1 cellular context compared by ENCODE assay signal in the genomic region with DNA sequence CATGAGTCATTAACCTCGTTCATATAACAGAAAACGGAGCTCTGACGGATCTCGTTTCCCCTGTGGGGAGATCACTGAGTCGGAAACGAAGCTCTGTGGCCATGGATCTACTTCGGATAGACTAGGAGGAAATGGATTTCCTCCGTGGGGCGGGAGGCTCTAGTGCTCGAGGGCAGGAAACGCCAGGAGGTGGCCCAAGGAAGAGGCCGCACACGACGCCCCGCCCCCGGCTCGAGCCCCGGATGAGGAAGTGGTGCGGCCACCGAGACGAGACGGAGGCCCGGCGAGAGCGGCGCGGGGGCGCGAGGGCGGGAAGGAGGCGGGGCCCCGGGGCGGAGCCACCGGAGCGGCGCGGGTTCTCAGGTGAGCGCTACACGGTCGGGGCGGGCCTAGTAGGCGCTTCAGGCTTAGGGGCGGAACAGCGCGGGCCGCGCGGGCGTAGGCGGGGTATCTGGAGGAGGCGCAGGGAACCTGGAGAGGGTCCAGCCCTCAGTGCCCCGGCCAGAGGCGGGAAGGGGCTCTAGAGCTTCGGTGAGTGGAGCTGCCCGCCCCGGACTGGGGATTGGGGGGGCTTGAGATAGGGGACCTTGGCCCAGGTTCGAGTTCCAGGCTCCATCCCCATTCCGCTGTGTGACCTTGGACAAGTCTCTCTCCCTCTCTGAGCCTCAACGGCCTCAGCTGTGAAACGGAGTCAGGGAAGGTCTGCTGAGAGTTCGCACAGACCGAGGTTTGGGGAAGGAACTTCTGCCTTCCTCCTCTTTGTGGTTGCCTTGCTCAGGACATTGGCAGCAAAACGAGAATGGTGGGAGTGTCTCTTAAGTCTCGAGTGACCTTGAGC.
TF ChIP-seq lines count a peak whose summit lies in the region.

Gene DEPDC5, plus strand, starts transcription at position 386 of the 838 bp plus-strand sequence. CDS start 903 bp downstream, outside the sequence.

TF ChIP-seq in GM12878, 131 proteins besides CTCF, POLR2A, EP300 and RAD21 (continued from another document):
- TF ChIP-seq RELB (IDR thresholded peaks at IDR 0.05; ENCODE audit: low read depth) (peak; percentile 66; the same call in 1 of the 2 replicates), CBFB (IDR thresholded peaks at IDR 0.05; ENCODE audit: low read depth) (peak; percentile 54; the same call in 1 of the 2 replicates), CUX1 (IDR thresholded peaks at IDR 0.05; ENCODE audit: insufficient replicate concordance, low read depth, low read length) (no peak), POLR2AphosphoS5 (IDR thresholded peaks at IDR 0.05; ENCODE audit: low read length) (peak; percentile 97), IRF5 (IDR thresholded peaks at IDR 0.05; ENCODE audit: borderline replicate concordance) (no peak), HDGF (IDR thresholded peaks at IDR 0.05) (no peak), CBX5 (IDR thresholded peaks at IDR 0.05; ENCODE audit: low read depth) (no peak), ZZZ3 (IDR thresholded peaks at IDR 0.05; ENCODE audit: control insufficient read depth, insufficient read length, low read depth) (no peak), KAT2A (conservative IDR thresholded peaks at IDR 0.05; ENCODE audit: control insufficient read depth, low read depth, low read length) (no peak), ZNF217 (IDR thresholded peaks at IDR 0.05) (peak; percentile 81; the same call in 1 of the 2 replicates), BACH1 (IDR thresholded peaks at IDR 0.05; ENCODE audit: borderline replicate concordance) (no peak; the same call in 1 of the 2 replicates), SUZ12 (IDR thresholded peaks at IDR 0.05; ENCODE audit: unreplicated experiment) (no peak), SRF (IDR thresholded peaks at IDR 0.05; ENCODE audit: low read depth in 2 of 2, low read length in 2 of 2) (no peak), ZNF24 (IDR thresholded peaks at IDR 0.05) (peak; percentile 9; the same call in 1 of the 2 replicates), USF1 (IDR thresholded peaks at IDR 0.05; ENCODE audit: borderline replicate concordance, extremely low read length, insufficient read depth, low read depth, low read length) (no peak), IKZF1 (conservative IDR thresholded peaks at IDR 0.05) (peak; percentile 82), EGR1 (IDR thresholded peaks at IDR 0.05; ENCODE audit: borderline replicate concordance in 1 of 2, low read depth in 2 of 2, low read length in 2 of 2) (peak; percentile 26 to 94), LARP7 (IDR thresholded peaks at IDR 0.05) (peak; percentile 80), E2F8 (IDR thresholded peaks at IDR 0.05; ENCODE audit: low read depth, partially characterized antibody) (no peak), HDAC2 (IDR thresholded peaks at IDR 0.05) (no peak), ETV6 (conservative IDR thresholded peaks at IDR 0.05 in 1 of 2, IDR thresholded peaks at IDR 0.05 in 1 of 2; ENCODE audit: borderline replicate concordance in 1 of 2, low read depth in 1 of 2) (peak in 1 of 2 experiments; percentile 75; a peak in 1 of 4 replicates), CREB1 (IDR thresholded peaks at IDR 0.05; ENCODE audit: low read depth) (no peak), SMC3 (IDR thresholded peaks at IDR 0.05; ENCODE audit: borderline replicate concordance, low read length) (no peak), STAT3 (IDR thresholded peaks at IDR 0.05; ENCODE audit: low read depth, low read length) (no peak), GATAD2B (conservative IDR thresholded peaks at IDR 0.05; ENCODE audit: low read depth) (peak; percentile 88; the same call in 1 of the 2 replicates), TCF12 (IDR thresholded peaks at IDR 0.05; ENCODE audit: low read depth, low read length) (no peak), ATF7 (IDR thresholded peaks at IDR 0.05; ENCODE audit: low read depth) (peak; percentile 57; the same call in 1 of the 2 replicates), KDM1A (IDR thresholded peaks at IDR 0.05; ENCODE audit: borderline replicate concordance) (no peak)
- TF ChIP-seq, protein P1, sequence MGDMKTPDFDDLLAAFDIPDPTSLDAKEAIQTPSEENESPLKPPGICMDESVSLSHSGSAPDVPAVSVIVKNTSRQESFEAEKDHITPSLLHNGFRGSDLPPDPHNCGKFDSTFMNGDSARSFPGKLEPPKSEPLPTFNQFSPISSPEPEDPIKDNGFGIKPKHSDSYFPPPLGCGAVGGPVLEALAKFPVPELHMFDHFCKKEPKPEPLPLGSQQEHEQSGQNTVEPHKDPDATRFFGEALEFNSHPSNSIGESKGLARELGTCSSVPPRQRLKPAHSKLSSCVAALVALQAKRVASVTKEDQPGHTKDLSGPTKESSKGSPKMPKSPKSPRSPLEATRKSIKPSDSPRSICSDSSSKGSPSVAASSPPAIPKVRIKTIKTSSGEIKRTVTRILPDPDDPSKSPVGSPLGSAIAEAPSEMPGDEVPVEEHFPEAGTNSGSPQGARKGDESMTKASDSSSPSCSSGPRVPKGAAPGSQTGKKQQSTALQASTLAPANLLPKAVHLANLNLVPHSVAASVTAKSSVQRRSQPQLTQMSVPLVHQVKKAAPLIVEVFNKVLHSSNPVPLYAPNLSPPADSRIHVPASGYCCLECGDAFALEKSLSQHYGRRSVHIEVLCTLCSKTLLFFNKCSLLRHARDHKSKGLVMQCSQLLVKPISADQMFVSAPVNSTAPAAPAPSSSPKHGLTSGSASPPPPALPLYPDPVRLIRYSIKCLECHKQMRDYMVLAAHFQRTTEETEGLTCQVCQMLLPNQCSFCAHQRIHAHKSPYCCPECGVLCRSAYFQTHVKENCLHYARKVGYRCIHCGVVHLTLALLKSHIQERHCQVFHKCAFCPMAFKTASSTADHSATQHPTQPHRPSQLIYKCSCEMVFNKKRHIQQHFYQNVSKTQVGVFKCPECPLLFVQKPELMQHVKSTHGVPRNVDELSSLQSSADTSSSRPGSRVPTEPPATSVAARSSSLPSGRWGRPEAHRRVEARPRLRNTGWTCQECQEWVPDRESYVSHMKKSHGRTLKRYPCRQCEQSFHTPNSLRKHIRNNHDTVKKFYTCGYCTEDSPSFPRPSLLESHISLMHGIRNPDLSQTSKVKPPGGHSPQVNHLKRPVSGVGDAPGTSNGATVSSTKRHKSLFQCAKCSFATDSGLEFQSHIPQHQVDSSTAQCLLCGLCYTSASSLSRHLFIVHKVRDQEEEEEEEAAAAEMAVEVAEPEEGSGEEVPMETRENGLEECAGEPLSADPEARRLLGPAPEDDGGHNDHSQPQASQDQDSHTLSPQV (IDR thresholded peaks at IDR 0.05), result no peak
- TF ChIP-seq, protein P2, sequence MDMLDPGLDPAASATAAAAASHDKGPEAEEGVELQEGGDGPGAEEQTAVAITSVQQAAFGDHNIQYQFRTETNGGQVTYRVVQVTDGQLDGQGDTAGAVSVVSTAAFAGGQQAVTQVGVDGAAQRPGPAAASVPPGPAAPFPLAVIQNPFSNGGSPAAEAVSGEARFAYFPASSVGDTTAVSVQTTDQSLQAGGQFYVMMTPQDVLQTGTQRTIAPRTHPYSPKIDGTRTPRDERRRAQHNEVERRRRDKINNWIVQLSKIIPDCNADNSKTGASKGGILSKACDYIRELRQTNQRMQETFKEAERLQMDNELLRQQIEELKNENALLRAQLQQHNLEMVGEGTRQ (IDR thresholded peaks at IDR 0.05; ENCODE audit: borderline replicate concordance, low read depth, low read length), result no peak
- TF ChIP-seq, protein P3, sequence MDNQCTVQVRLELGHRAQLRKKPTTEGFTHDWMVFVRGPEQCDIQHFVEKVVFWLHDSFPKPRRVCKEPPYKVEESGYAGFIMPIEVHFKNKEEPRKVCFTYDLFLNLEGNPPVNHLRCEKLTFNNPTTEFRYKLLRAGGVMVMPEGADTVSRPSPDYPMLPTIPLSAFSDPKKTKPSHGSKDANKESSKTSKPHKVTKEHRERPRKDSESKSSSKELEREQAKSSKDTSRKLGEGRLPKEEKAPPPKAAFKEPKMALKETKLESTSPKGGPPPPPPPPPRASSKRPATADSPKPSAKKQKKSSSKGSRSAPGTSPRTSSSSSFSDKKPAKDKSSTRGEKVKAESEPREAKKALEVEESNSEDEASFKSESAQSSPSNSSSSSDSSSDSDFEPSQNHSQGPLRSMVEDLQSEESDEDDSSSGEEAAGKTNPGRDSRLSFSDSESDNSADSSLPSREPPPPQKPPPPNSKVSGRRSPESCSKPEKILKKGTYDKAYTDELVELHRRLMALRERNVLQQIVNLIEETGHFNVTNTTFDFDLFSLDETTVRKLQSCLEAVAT (IDR thresholded peaks at IDR 0.05), result peak; percentile 28; the same call in 1 of the 2 replicates
